ENCODE assay signal across 23 cellular contexts in genomic region chr13:108595416-108596257, GRCh38. TPM values are rescaled to one million over a fixed set of nuclear protein-coding genes. Genes with fewer than 3 reads are reported as not detected.
A peak's percentile ranks its signal among the peaks of the same experiment; 100 is the strongest.
DNase-seq lines count a peak whose midpoint lies in the region; ATAC-seq and TF ChIP-seq lines count a peak whose summit lies in the region.
"Had no signal": no experiment of that assay in that cellular context is flagged by ENCODE, and none has a peak within 500 bp of the region (broad histone marks: within the 10 kb centered on the region; RNA-seq: fewer than 3 reads in every experiment).

No MANE protein-coding gene starts in this region.

- H3K27ac Mint-ChIP-seq in GM23338: no peak overlapping the region

- no peaks in the 10 kb centered on the region for H4K20me1 ChIP-seq in GM23338 (replicated peaks; ENCODE audit: insufficient read depth)
- H4K20me1 ChIP-seq: BLaER1 had no signal

- H3K36me3 Mint-ChIP-seq in GM23338 (ENCODE audit: low read depth): no peaks in the 10 kb centered on the region

- no peaks in the 10 kb centered on the region for H3K27me3 ChIP-seq in GM23338 (ENCODE audit: insufficient read depth)
- H3K27me3 ChIP-seq in SJCRH30: no peaks in the 10 kb centered on the region
- H3K27me3 ChIP-seq: BLaER1, gastrocnemius medialis, spleen, tibial nerve had no signal

- TF ChIP-seq CTCF in GM23338 (conservative IDR thresholded peaks at IDR 0.05; ENCODE audit: low read depth in 2 of 2): no peak
- TF ChIP-seq CTCF in GM13976 (IDR thresholded peaks at IDR 0.05; ENCODE audit: borderline replicate concordance, control extremely low read depth, extremely low read depth, insufficient read depth, missing control alignments): no peak
- no peak for TF ChIP-seq CTCF in coronary artery (IDR thresholded peaks at IDR 0.05)

- ATAC-seq in GM23338: peak; percentile 77; the same call in 2 of the 3 replicates
- no peak for ATAC-seq in HG02840 (IDR thresholded peaks at IDR 0.05; ENCODE audit: low FRiP score, unreplicated experiment)
- ATAC-seq: gastrocnemius medialis had no signal

- H3K9me3 Mint-ChIP-seq in GM23338: no peaks in the 10 kb centered on the region; the same call in 2 of the 3 replicates

- peak; percentile 11 for DNase-seq in Ammon's horn (ENCODE audit: low spot score)
- DNase-seq in GM23338 (ENCODE audit: low spot score): no peak
- peak; percentile 23 to 41 for DNase-seq in activated T-cell treated with anti-CD3 and anti-CD28 coated beads, Interleukin-2, amount 50 U/mL, for 48 hours
- peak; percentile 59 for DNase-seq in left kidney (ENCODE audit: low read depth, low spot score)
- DNase-seq in GM13976 (ENCODE audit: low spot score): no peak
- no peak for DNase-seq in coronary artery (ENCODE audit: low spot score)
- DNase-seq in SJCRH30: no peak
- DNase-seq: activated CD4-positive, alpha-beta T cell treated with anti-CD3 and anti-CD28 coated beads for 4 hours; activated gamma-delta T cell treated with Interleukin-2 at 50 U/mL for 16 hours; gastrocnemius medialis; HCEC 1CT; KG1; midbrain; NCI-H1436; NCI-H69; RPMI8226; spleen had no signal

- no peak overlapping the region for H3K27ac ChIP-seq in GM23338 (ENCODE audit: low read depth)
- no peak overlapping the region for H3K27ac ChIP-seq in coronary artery
- no peak overlapping the region for H3K27ac ChIP-seq in SJCRH30
- H3K27ac ChIP-seq: BLaER1, cardiac muscle cell, gastrocnemius medialis, spleen, tibial nerve had no signal

- H3K4me3 Mint-ChIP-seq in GM23338: no peak overlapping the region

- no peaks in the 10 kb centered on the region for H3K9me2 ChIP-seq in GM23338 (ENCODE audit: insufficient read depth)

- H3K4me3 ChIP-seq in GM23338 (no peak overlapping the region), coronary artery (no peak overlapping the region), SJCRH30 (no peak overlapping the region)
- H3K4me3 ChIP-seq: BLaER1, cardiac muscle cell, gastrocnemius medialis, spleen, tibial nerve had no signal

- H3K4me1 Mint-ChIP-seq in GM23338: no peaks in the 10 kb centered on the region

- H3K36me3 ChIP-seq in GM23338 (ENCODE audit: insufficient read depth) (no peaks in the 10 kb centered on the region), SJCRH30 (no peaks in the 10 kb centered on the region)
- H3K36me3 ChIP-seq: BLaER1, cardiac muscle cell, gastrocnemius medialis, spleen, tibial nerve had no signal

- H3K79me2 ChIP-seq in GM23338 (replicated peaks; ENCODE audit: insufficient read depth): no peaks in the 10 kb centered on the region

- no peaks in the 10 kb centered on the region for H3K9me3 ChIP-seq in SJCRH30 (replicated peaks)
- H3K9me3 ChIP-seq: BLaER1, gastrocnemius medialis, tibial nerve had no signal

- no peaks in the 10 kb centered on the region for H3F3A ChIP-seq in GM23338 (replicated peaks; ENCODE audit: low read depth)

- H3K4me2 ChIP-seq in GM23338: no peak overlapping the region
- H3K4me2 ChIP-seq: BLaER1 had no signal

- H3K27me3 Mint-ChIP-seq in GM23338 (ENCODE audit: insufficient read depth, low read depth, poor library complexity): peaks cover 22% of the 10 kb centered on the region

- in situ Hi-C loops in GM13976 (cut with MboI; ENCODE audit: low sequenced_read_pairs, unreplicated experiment): no loop called here

- H2AFZ ChIP-seq in GM23338: no peak overlapping the region

- H3K4me1 ChIP-seq in GM23338 (ENCODE audit: insufficient read depth) (no peaks in the 10 kb centered on the region), SJCRH30 (no peaks in the 10 kb centered on the region)
- H3K4me1 ChIP-seq: BLaER1, gastrocnemius medialis, spleen, tibial nerve had no signal

TF ChIP-seq in GM23338, 12 proteins besides CTCF, POLR2A, EP300 and RAD21 (continues in another document):
- TF ChIP-seq EZH2 (IDR thresholded peaks at IDR 0.05; ENCODE audit: low read depth, unreplicated experiment): no peak
- no peak for TF ChIP-seq CREB1 (CRISPR knock-in tag; IDR thresholded peaks at IDR 0.05; ENCODE audit: low read depth)
- no peak for TF ChIP-seq ZNF114 (CRISPR knock-in tag; IDR thresholded peaks at IDR 0.05)
- TF ChIP-seq STAT1 (IDR thresholded peaks at IDR 0.05; ENCODE audit: unreplicated experiment): no peak
- TF ChIP-seq JUNB (IDR thresholded peaks at IDR 0.05; ENCODE audit: unreplicated experiment): no peak
- TF ChIP-seq ZNF331 (CRISPR knock-in tag; IDR thresholded peaks at IDR 0.05; ENCODE audit: low read depth): no peak
- no peak for TF ChIP-seq ETS1 (IDR thresholded peaks at IDR 0.05)
- TF ChIP-seq POLR2AphosphoS5 (IDR thresholded peaks at IDR 0.05; ENCODE audit: low read depth): no peak
- TF ChIP-seq, protein P1, sequence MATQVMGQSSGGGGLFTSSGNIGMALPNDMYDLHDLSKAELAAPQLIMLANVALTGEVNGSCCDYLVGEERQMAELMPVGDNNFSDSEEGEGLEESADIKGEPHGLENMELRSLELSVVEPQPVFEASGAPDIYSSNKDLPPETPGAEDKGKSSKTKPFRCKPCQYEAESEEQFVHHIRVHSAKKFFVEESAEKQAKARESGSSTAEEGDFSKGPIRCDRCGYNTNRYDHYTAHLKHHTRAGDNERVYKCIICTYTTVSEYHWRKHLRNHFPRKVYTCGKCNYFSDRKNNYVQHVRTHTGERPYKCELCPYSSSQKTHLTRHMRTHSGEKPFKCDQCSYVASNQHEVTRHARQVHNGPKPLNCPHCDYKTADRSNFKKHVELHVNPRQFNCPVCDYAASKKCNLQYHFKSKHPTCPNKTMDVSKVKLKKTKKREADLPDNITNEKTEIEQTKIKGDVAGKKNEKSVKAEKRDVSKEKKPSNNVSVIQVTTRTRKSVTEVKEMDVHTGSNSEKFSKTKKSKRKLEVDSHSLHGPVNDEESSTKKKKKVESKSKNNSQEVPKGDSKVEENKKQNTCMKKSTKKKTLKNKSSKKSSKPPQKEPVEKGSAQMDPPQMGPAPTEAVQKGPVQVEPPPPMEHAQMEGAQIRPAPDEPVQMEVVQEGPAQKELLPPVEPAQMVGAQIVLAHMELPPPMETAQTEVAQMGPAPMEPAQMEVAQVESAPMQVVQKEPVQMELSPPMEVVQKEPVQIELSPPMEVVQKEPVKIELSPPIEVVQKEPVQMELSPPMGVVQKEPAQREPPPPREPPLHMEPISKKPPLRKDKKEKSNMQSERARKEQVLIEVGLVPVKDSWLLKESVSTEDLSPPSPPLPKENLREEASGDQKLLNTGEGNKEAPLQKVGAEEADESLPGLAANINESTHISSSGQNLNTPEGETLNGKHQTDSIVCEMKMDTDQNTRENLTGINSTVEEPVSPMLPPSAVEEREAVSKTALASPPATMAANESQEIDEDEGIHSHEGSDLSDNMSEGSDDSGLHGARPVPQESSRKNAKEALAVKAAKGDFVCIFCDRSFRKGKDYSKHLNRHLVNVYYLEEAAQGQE (IDR thresholded peaks at IDR 0.05; ENCODE audit: unreplicated experiment): no peak
- no peak for TF ChIP-seq NANOG (IDR thresholded peaks at IDR 0.05; ENCODE audit: borderline replicate concordance)
- no peak for TF ChIP-seq EZH2phosphoT487 (IDR thresholded peaks at IDR 0.05; ENCODE audit: unreplicated experiment)

RNA-seq across cellular contexts. Expression of gene MYO16, which starts 33.8 kb away (rescaled TPM):
- total RNA-seq in GM23338 (2014; rRNA removed; shearing (Covaris generic)): 0.10 TPM in 1 of 2 replicates, not detected in the other
- 0.03 and 0.13 TPM in 2 replicates for polyA plus RNA-seq in GM23338 (2016; fragmentation: Nextera tagmentation; extraction: Ambion mirVana)
- not detected in 2 replicates for total RNA-seq in SJCRH30 (2014; rRNA removed; shearing (Covaris generic))
- total RNA-seq: osteoblast; T-helper 1 cell treated with Interleukin-12 subunit alpha and Interleukin-12 subunit beta and Interleukin-4 antibody, amounts not matched to agents 30 ng/mL and 1 ng/mL, for 36 hours had no signal

Comparison
In these comparisons a context has a peak if more than half of its experiments do, and no peak if none do; other contexts are left out.
1. DNase-seq: peak in Ammon's horn (single experiment), activated T-cell treated with anti-CD3 and anti-CD28 coated beads, Interleukin-2, amount 50 U/mL, for 48 hours (2 of 2) and left kidney (single experiment); none in GM23338 (single experiment), GM13976 (single experiment), coronary artery (single experiment) and SJCRH30 (0 of 2).